Comparison of ENCODE assay signal across 8 cellular contexts in the genomic region with DNA sequence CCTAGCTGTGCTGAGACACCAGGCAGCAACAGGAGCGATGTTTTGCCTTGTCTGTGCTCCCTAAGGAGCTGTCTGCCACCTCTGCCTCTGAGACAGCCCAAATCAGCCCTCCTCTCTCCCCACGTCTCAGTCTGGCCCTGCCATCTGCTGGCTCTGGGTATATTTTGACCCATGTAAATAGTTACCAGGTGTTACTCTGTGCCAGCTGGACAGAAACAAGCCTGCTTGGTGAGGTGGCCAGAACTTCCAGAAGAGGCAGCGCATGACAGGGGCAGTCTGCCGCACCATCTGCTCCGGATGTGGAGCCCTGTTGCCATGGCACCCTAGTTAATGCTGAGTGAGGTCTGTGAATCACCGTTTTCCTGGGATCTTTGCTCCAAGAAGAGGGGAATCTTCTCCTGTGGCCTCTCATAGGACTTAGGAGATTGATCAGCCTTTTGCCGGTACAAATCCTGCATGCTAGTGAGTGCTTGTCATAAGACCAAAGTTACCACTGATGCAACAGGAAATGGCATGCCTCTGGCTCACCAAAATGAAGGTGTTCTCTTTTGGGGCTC. TPM values are rescaled to one million over a fixed set of nuclear protein-coding genes. Genes with fewer than 3 reads are reported as not detected.
A peak's percentile ranks its signal among the peaks of the same experiment; 100 is the strongest.
DNase-seq lines count a peak whose midpoint lies in the region; ATAC-seq and TF ChIP-seq lines count a peak whose summit lies in the region.

No MANE protein-coding gene starts in this region.

- H3K4me3 ChIP-seq in ACC112 (ENCODE audit: low read depth, low read length), result peak overlapping the region; percentile 65
- peak overlapping the region; percentile 58 for H3K4me3 ChIP-seq in coronary artery
- no peak overlapping the region for H3K4me3 ChIP-seq in testis

- TF ChIP-seq CTCF in coronary artery (IDR thresholded peaks at IDR 0.05) (no peak), testis (IDR thresholded peaks at IDR 0.05) (no peak), GM13977 (IDR thresholded peaks at IDR 0.05; ENCODE audit: extremely low read depth, insufficient read depth, missing control alignments) (no peak)

- H3K9me3 ChIP-seq in testis, result no peaks in the 10 kb centered on the region

- intact Hi-C loops in testis (cut with DNase I; ENCODE audit: low total_unique reads), result no loop called here

- H3K27me3 ChIP-seq in ACC112 (ENCODE audit: insufficient read depth, low read length) (no peaks in the 10 kb centered on the region), testis (no peaks in the 10 kb centered on the region)

- in situ Hi-C loops in GM13977 (cut with MboI; ENCODE audit: low pct_unique_long_range_greater_than_20kb, low sequenced_read_pairs, unreplicated experiment), result no loop called here

- H3K27ac ChIP-seq in ACC112 (ENCODE audit: low read depth, low read length) (peak overlapping the region; percentile 100), coronary artery (peak overlapping the region; percentile 93 to 99), testis (peak overlapping the region; percentile 80 to 86)

- TF ChIP-seq POLR2A in testis (IDR thresholded peaks at IDR 0.05), result no peak

- no peaks in the 10 kb centered on the region for H3K79me2 ChIP-seq in ACC112 (ENCODE audit: control insufficient read depth, insufficient read depth, low read length, unreplicated experiment)

- H3K36me3 ChIP-seq in ACC112 (ENCODE audit: insufficient read depth, low read length) (no peaks in the 10 kb centered on the region), testis (ENCODE audit: low read depth, missing control alignments) (no peaks in the 10 kb centered on the region)

- ATAC-seq in HG03354 (IDR thresholded peaks at IDR 0.05; ENCODE audit: poor library complexity, severe bottlenecking, unreplicated experiment), result peak; percentile 68

- WGBS in testis, 2 donors, result 36 to 46% methylated on average over 5 to 7 of the region's 7 CpGs

- DNase-seq in RKO (ENCODE audit: low spot score) (peak; percentile 39), coronary artery (ENCODE audit: low spot score) (peak; percentile 95), lung microvascular endothelial cell (ENCODE audit: low read depth in 2 of 2) (peak; percentile 89 to 99), testis (no peak), NCI-H1048 (lab: John Stamatoyannopoulos, UW) (no peak), GM13977 (ENCODE audit: low spot score) (no peak)

- H3K4me1 ChIP-seq in ACC112 (ENCODE audit: control insufficient read depth, insufficient read depth, low read length, unreplicated experiment) (peaks cover 62% of the 10 kb centered on the region), testis (peaks cover 23% of the 10 kb centered on the region)

- no peak overlapping the region for H2AFZ ChIP-seq in ACC112 (ENCODE audit: low read length, unreplicated experiment)

RNA-seq across cellular contexts. Expression of a gene that starts 31.8 kb away (rescaled TPM):
- total RNA-seq in lung microvascular endothelial cell (0.65 and 0.99 TPM in 2 replicates), testis (10 to 100 TPM; 28.9 to 51.7 TPM)
- polyA plus RNA-seq in testis (ENCODE audit: insufficient read depth, low read depth, low replicate concordance), result 53.7 TPM

RNA-seq across cellular contexts. Expression of a gene that starts 37.5 kb away (rescaled TPM):
- 24.6 and 35.5 TPM in 2 replicates for total RNA-seq in lung microvascular endothelial cell
- total RNA-seq in testis, result 10 to 100 TPM; 21.6 to 29.5 TPM
- 21.5 TPM for polyA plus RNA-seq in testis (ENCODE audit: insufficient read depth, low read depth, low replicate concordance)

RNA-seq across cellular contexts. Expression of a gene that starts 46.1 kb away (rescaled TPM):
- 220 and 286 TPM in 2 replicates for total RNA-seq in lung microvascular endothelial cell
- 10 to 100 TPM in 1 of 2 donors, 1 to 10 TPM in 1; 10.0 to 16.4 TPM for total RNA-seq in testis
- polyA plus RNA-seq in testis (ENCODE audit: insufficient read depth, low read depth, low replicate concordance), result 35.2 TPM

RNA-seq across cellular contexts. Expression of a gene that starts 52.8 kb away (rescaled TPM):
- 1.1 and 3.0 TPM in 2 replicates for total RNA-seq in lung microvascular endothelial cell
- total RNA-seq in testis, result 10 to 100 TPM; 10.1 to 14.6 TPM
- 16.3 TPM for polyA plus RNA-seq in testis (ENCODE audit: insufficient read depth, low read depth, low replicate concordance)

Comparison
In these comparisons a context has a peak if more than half of its experiments do, and no peak if none do; other contexts are left out.
1. H3K4me3 ChIP-seq: peak in ACC112 (single experiment) and coronary artery (single experiment); none in testis (0 of 2).
2. DNase-seq: peak in RKO (single experiment), coronary artery (single experiment) and lung microvascular endothelial cell (2 of 2); none in testis (single experiment), NCI-H1048 (single experiment) and GM13977 (single experiment).
3. RNA of a gene that starts 31.8 kb away (total RNA-seq): 28.9 to 51.7 TPM in testis; 0.65 to 0.99 TPM in lung microvascular endothelial cell; every median in the first group is over 10 times any median in the second.
4. RNA of a gene that starts 46.1 kb away (total RNA-seq): 220 to 286 TPM in lung microvascular endothelial cell; 10.0 to 16.4 TPM in testis; every median in the first group is over 10 times any median in the second.
5. Peak in every context shown above with its lines, with median percentiles within 50 percentile points of each other: H3K27ac ChIP-seq.